In genomic region chr11:14182833-14183340, GRCh38 we compare ENCODE assay signal across 8 cellular contexts.
"Had no signal": no experiment of that assay in that cellular context is flagged by ENCODE, and none has a peak within 500 bp of the region (broad histone marks: within the 10 kb centered on the region; RNA-seq: fewer than 3 reads in every experiment).

No MANE protein-coding gene starts in this region.

- H3K4me3 ChIP-seq: GM23248, HAP-1 had no signal

- DNase-seq: GM23248, GOT3, H7, HFFc6 had no signal

- H2AFZ ChIP-seq: GM23248 had no signal

- H3K9ac ChIP-seq: GM23248 had no signal

- H3K4me1 ChIP-seq: HAP-1 had no signal

- H3K36me3 ChIP-seq: HAP-1 had no signal

- ATAC-seq: HCT116, HepG2 had no signal

- H3K27ac ChIP-seq: GM23248, HL-60 had no signal
